ENCODE assay signal across 8 cellular contexts in genomic region chr14:23057757-23058653, GRCh38. TPM values are rescaled to one million over a fixed set of nuclear protein-coding genes. Genes with fewer than 3 reads are reported as not detected.
DNase-seq lines count a peak whose midpoint lies in the region; TF ChIP-seq lines count a peak whose summit lies in the region.

No MANE protein-coding gene starts in this region.

- H3K23ac ChIP-seq in trophoblast cell (ENCODE audit: low read length): no peak overlapping the region

- H2AFZ ChIP-seq in trophoblast cell (ENCODE audit: insufficient read depth, low read length, poor library complexity): peak overlapping the region; percentile 66

- H3K4me3 ChIP-seq in MG63: peak overlapping the region; percentile 52
- H3K4me3 ChIP-seq in trophoblast cell (ENCODE audit: low read depth, low read length): peak overlapping the region; percentile 75

- peak overlapping the region; percentile 70 for H3K18ac ChIP-seq in trophoblast cell (ENCODE audit: low read length)

- H3K36me3 ChIP-seq in MG63 (peaks cover 30% of the 10 kb centered on the region), trophoblast cell (ENCODE audit: control insufficient read depth in 1 of 2, insufficient read depth in 2 of 2, low read length in 2 of 2) (peaks cover 57 to 62% of the 10 kb centered on the region in 2 experiments)

- no CpG with 5 or more reads among the region's 51 CpGs for WGBS in trophoblast cell (ENCODE audit: extremely low coverage, insufficient coverage, insufficient read length)

- H3K27me3 ChIP-seq in MG63 (no peaks in the 10 kb centered on the region), trophoblast cell (ENCODE audit: insufficient read depth, low read length) (no peaks in the 10 kb centered on the region)

- peak overlapping the region; percentile 36 for H3K14ac ChIP-seq in trophoblast cell (ENCODE audit: low read length)

- H2AK5ac ChIP-seq in trophoblast cell (ENCODE audit: low read length): peak overlapping the region; percentile 60

- peaks cover 11% of the 10 kb centered on the region for H3K36me3 Mint-ChIP-seq in type B pancreatic cell

- peaks cover 9% of the 10 kb centered on the region for H3K79me2 ChIP-seq in trophoblast cell (ENCODE audit: control insufficient read depth, insufficient read depth, low read length, poor library complexity)

- peaks cover 19 to 29% of the 10 kb centered on the region in 2 experiments for H3K4me1 ChIP-seq in trophoblast cell (ENCODE audit: control insufficient read depth in 1 of 2, insufficient read depth in 2 of 2, low read length in 2 of 2)

- H3K4me2 ChIP-seq in trophoblast cell (ENCODE audit: low read length): peak overlapping the region; percentile 67

- H2BK12ac ChIP-seq in trophoblast cell (ENCODE audit: low read length): no peak overlapping the region

- peaks cover 23% of the 10 kb centered on the region for H3K79me1 ChIP-seq in trophoblast cell (ENCODE audit: low read length)

- H3K27ac ChIP-seq in trophoblast cell (ENCODE audit: low read depth, low read length): peak overlapping the region; percentile 89

- peak overlapping the region; percentile 57 for H4K8ac ChIP-seq in trophoblast cell (ENCODE audit: low read depth, low read length)

- H3K27ac Mint-ChIP-seq in type B pancreatic cell: peak overlapping the region; percentile 83

- H4K12ac ChIP-seq in trophoblast cell (ENCODE audit: low read depth, low read length): peak overlapping the region; percentile 45

- DNase-seq in D341Med (ENCODE audit: low spot score) (peak; percentile 90), H4 (ENCODE audit: low spot score) (peak; percentile 81), MG63 (peak; percentile 77), glomerular visceral epithelial cell (ENCODE audit: extremely low spot score) (peak; percentile 91), trophoblast cell (peak; percentile 89 to 95), type B pancreatic cell (ENCODE audit: extremely low spot score, unreplicated experiment) (peak; percentile 93), NCI-H748 treated with DMSO at 0.1 percent for 48 hours (lab: John Stamatoyannopoulos, UW) (no peak)
- peak; percentile 79 for DNase-seq in activated T-helper 9 cell treated with anti-CD3 and anti-CD28 coated beads, Interleukin-2, amount 50 U/mL, for 16 hours (ENCODE audit: low read depth)

- peak overlapping the region; percentile 87 for H2BK5ac ChIP-seq in trophoblast cell (ENCODE audit: low read depth, low read length, poor library complexity)

- peak overlapping the region; percentile 90 for H3K4me3 Mint-ChIP-seq in type B pancreatic cell

- peak overlapping the region; percentile 88 for H2BK120ac ChIP-seq in trophoblast cell (ENCODE audit: insufficient read depth, low read length, poor library complexity)

- H4K91ac ChIP-seq in trophoblast cell (ENCODE audit: low read depth, low read length): peak overlapping the region; percentile 83

- H3K4ac ChIP-seq in trophoblast cell (ENCODE audit: low read depth, low read length): peak overlapping the region; percentile 76

- peak overlapping the region; percentile 73 for H3K9ac ChIP-seq in trophoblast cell (ENCODE audit: low read length)

- TF ChIP-seq CTCF in type B pancreatic cell (conservative IDR thresholded peaks at IDR 0.05): peak; percentile 99

- H3K9me3 ChIP-seq in MG63: no peaks in the 10 kb centered on the region
- H3K9me3 ChIP-seq in trophoblast cell (ENCODE audit: insufficient read depth, low read depth, low read length): peaks cover 3% of the 10 kb centered on the region

- H3K9me3 Mint-ChIP-seq in type B pancreatic cell: no peaks in the 10 kb centered on the region

- H3K27me3 Mint-ChIP-seq in type B pancreatic cell: no peaks in the 10 kb centered on the region

- peaks cover 20% of the 10 kb centered on the region for H3K4me1 Mint-ChIP-seq in type B pancreatic cell (ENCODE audit: unreplicated experiment)

RNA-seq across cellular contexts. Expression of gene CDH24, which starts 0.7 kb away (rescaled TPM):
- total RNA-seq in H4 (2014; rRNA removed; shearing (Covaris generic)): 2.9 and 3.3 TPM in 2 replicates
- total RNA-seq in MG63 (2014; rRNA removed; shearing (Covaris generic); ENCODE audit: low replicate concordance): 1.4 and 1.9 TPM in 2 replicates
- 24.3 and 24.6 TPM in 2 replicates for polyA plus RNA-seq in trophoblast cell (2013)
- total RNA-seq in type B pancreatic cell (ENCODE audit: low replicate concordance): 7.9 and 20.4 TPM in 2 replicates

RNA-seq across cellular contexts. Expression of gene PSMB11, which starts 16.0 kb away (rescaled TPM):
- not detected in 2 replicates for total RNA-seq in H4 (2014; rRNA removed; shearing (Covaris generic))
- total RNA-seq in MG63 (2014; rRNA removed; shearing (Covaris generic); ENCODE audit: low replicate concordance): not detected in 2 replicates
- polyA plus RNA-seq in trophoblast cell (2013): not detected in 2 replicates
- total RNA-seq in type B pancreatic cell (ENCODE audit: low replicate concordance): not detected in 2 replicates

RNA-seq across cellular contexts. Expression of gene PSMB5, which starts 23.3 kb away (rescaled TPM):
- 444 and 478 TPM in 2 replicates for total RNA-seq in H4 (2014; rRNA removed; shearing (Covaris generic))
- 170 and 273 TPM in 2 replicates for total RNA-seq in MG63 (2014; rRNA removed; shearing (Covaris generic); ENCODE audit: low replicate concordance)
- 159 and 160 TPM in 2 replicates for polyA plus RNA-seq in trophoblast cell (2013)
- total RNA-seq in type B pancreatic cell (ENCODE audit: low replicate concordance): 153 and 177 TPM in 2 replicates

RNA-seq across cellular contexts. Expression of gene ACIN1, which starts 36.9 kb away (rescaled TPM):
- total RNA-seq in H4 (2014; rRNA removed; shearing (Covaris generic)): 37.3 and 43.9 TPM in 2 replicates
- total RNA-seq in MG63 (2014; rRNA removed; shearing (Covaris generic); ENCODE audit: low replicate concordance): 39.7 and 52.2 TPM in 2 replicates
- 136 and 142 TPM in 2 replicates for polyA plus RNA-seq in trophoblast cell (2013)
- total RNA-seq in type B pancreatic cell (ENCODE audit: low replicate concordance): 214 and 342 TPM in 2 replicates

RNA-seq across cellular contexts. Expression of gene C14orf119, which starts 37.3 kb away (rescaled TPM):
- 71.4 and 93.4 TPM in 2 replicates for total RNA-seq in H4 (2014; rRNA removed; shearing (Covaris generic))
- 9.6 and 22.8 TPM in 2 replicates for total RNA-seq in MG63 (2014; rRNA removed; shearing (Covaris generic); ENCODE audit: low replicate concordance)
- polyA plus RNA-seq in trophoblast cell (2013): 40.8 and 43.3 TPM in 2 replicates
- total RNA-seq in type B pancreatic cell (ENCODE audit: low replicate concordance): 53.0 and 67.2 TPM in 2 replicates
